Comparison of ENCODE assay signal across 8 cellular contexts in the genomic region with DNA sequence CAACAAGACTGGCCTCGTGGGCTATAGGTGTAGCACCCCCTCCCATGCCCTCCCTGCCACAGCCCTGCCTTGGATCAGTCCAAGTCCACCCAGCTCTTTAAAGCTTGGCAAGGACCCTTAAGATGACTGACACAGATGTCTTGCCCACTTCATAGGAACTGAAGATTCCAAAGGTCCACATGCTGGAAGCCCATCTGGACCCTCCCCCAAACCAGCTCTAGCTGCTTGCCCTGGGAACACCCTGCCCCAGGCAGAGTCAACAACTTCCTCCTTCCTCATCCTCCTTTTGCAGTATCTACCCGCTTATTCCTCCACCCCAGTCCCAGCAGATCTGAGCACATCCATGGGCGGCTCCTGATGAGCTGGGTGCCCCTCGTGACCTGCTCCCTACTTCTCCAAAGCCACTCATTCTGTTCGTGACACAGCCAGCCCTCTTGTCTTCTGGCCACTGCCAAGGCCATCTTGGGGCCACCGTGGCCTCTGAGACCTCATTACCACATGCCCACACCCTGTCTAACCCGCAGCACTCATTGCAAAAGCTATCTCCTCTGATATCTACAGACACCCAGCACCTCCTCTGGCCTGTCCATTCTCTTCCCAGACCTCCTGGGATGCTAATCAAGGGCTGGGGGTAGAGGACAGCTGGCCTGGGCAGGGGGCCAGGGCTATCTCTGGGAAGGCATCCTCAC. TPM values are rescaled to one million over a fixed set of nuclear protein-coding genes. Genes with fewer than 3 reads are reported as not detected.
DNase-seq lines count a peak whose midpoint lies in the region; ATAC-seq and TF ChIP-seq lines count a peak whose summit lies in the region.

No MANE protein-coding gene starts in this region.

- ATAC-seq in effector memory CD8-positive, alpha-beta T cell (replicated peaks) = no peak
- ATAC-seq in GM18873 (IDR thresholded peaks at IDR 0.05; ENCODE audit: low FRiP score, unreplicated experiment) = no peak
- no peak for ATAC-seq in GM21360 (IDR thresholded peaks at IDR 0.05; ENCODE audit: unreplicated experiment)
- ATAC-seq in GM21529 (IDR thresholded peaks at IDR 0.05; ENCODE audit: unreplicated experiment) = no peak

- BruUV-seq in Calu3 (replicated peaks; lab: Mats Ljungman, UMichigan) = no TSS peak

- H3K36me3 Mint-ChIP-seq in Calu3 (ENCODE audit: insufficient read depth, unreplicated experiment) = peaks cover 17% of the 10 kb centered on the region
- H3K36me3 Mint-ChIP-seq in effector memory CD8-positive, alpha-beta T cell (ENCODE audit: insufficient read depth) = peaks cover 7% of the 10 kb centered on the region

- H3K4me3 Mint-ChIP-seq in Calu3 (ENCODE audit: low read depth, unreplicated experiment) = peak overlapping the region; percentile 84
- peak overlapping the region; percentile 70 to 82 for H3K4me3 Mint-ChIP-seq in effector memory CD8-positive, alpha-beta T cell

- H3K27ac Mint-ChIP-seq in Calu3 (ENCODE audit: unreplicated experiment) = no peak overlapping the region
- peak overlapping the region in 1 of 2 donors; percentile 51 for H3K27ac Mint-ChIP-seq in effector memory CD8-positive, alpha-beta T cell

- intact Hi-C loops in Calu3 (cut with micrococcal nuclease; ENCODE audit: unreplicated experiment) (no loop called here), posterior vena cava (cut with DNase I) (no loop called here)

- TF ChIP-seq CTCF in Calu3 (IDR thresholded peaks at IDR 0.05; ENCODE audit: unreplicated experiment) = no peak

- DNase-seq in Calu3 = no peak
- DNase-seq in OCI-M1 (lab: John Stamatoyannopoulos, UW) = peak; percentile 69
- DNase-seq in effector memory CD8-positive, alpha-beta T cell = no peak
- peak; percentile 91 for DNase-seq in posterior vena cava (ENCODE audit: low spot score)
- no peak for DNase-seq in stimulated activated CD4-positive, alpha-beta T cell treated with anti-CD3 and anti-CD28 coated beads, Interleukin-4, amount 100 ng/mL, for 1 hour

- H3K27me3 Mint-ChIP-seq in Calu3 (ENCODE audit: unreplicated experiment) = no peaks in the 10 kb centered on the region
- H3K27me3 Mint-ChIP-seq in effector memory CD8-positive, alpha-beta T cell = no peaks in the 10 kb centered on the region

- CTCF ChIA-PET in Calu3 (lab: Charles Lee) = interaction anchor here (0.8 to 1.9 kb wide), 5 partner anchors 18 to 290 kb away, joined by 3 to 7 read pairs (median 3); partner anchors contain the start of gene SLC26A6

- peaks cover 32% of the 10 kb centered on the region for H3K4me1 Mint-ChIP-seq in Calu3 (ENCODE audit: low read depth, unreplicated experiment)
- peaks cover 17 to 21% of the 10 kb centered on the region in 2 donors for H3K4me1 Mint-ChIP-seq in effector memory CD8-positive, alpha-beta T cell (ENCODE audit: low read depth in 2 of 2)

- no peaks in the 10 kb centered on the region for H3K9me3 Mint-ChIP-seq in Calu3 (ENCODE audit: low read depth, unreplicated experiment)
- no peaks in the 10 kb centered on the region for H3K9me3 Mint-ChIP-seq in effector memory CD8-positive, alpha-beta T cell

RNA-seq across cellular contexts. Expression of gene PFKFB4, which starts 2.0 kb away (rescaled TPM):
- total RNA-seq in Calu3 (2022) (3.6 and 5.1 TPM in 2 replicates), posterior vena cava (1 to 10 TPM; 2.0 to 4.5 TPM)

RNA-seq across cellular contexts. Expression of gene UCN2, which starts 5.0 kb away (rescaled TPM):
- total RNA-seq in Calu3 (2022) (0.34 and 0.94 TPM in 2 replicates), posterior vena cava (not detected)

RNA-seq across cellular contexts. Expression of gene COL7A1, which starts 36.5 kb away (rescaled TPM):
- total RNA-seq in Calu3 (2022) = 8.6 and 13.9 TPM in 2 replicates
- total RNA-seq in posterior vena cava = 1 to 10 TPM; 4.2 to 5.3 TPM

RNA-seq across cellular contexts. Expression of gene UQCRC1, which starts 50.9 kb away (rescaled TPM):
- 196 and 207 TPM in 2 replicates for total RNA-seq in Calu3 (2022)
- total RNA-seq in posterior vena cava = 100 to 1,000 TPM; 134 to 135 TPM

RNA-seq across cellular contexts. Expression of gene SHISA5, which starts 54.6 kb away (rescaled TPM):
- total RNA-seq in Calu3 (2022) (192 and 287 TPM in 2 replicates), posterior vena cava (100 to 1,000 TPM; 142 to 147 TPM)

Comparison
In these comparisons a context has a peak if more than half of its experiments do, and no peak if none do; other contexts are left out.
1. DNase-seq: peak in OCI-M1 (single experiment) and posterior vena cava (single experiment); none in Calu3 (single experiment), effector memory CD8-positive, alpha-beta T cell (0 of 3) and stimulated activated CD4-positive, alpha-beta T cell treated with anti-CD3 and anti-CD28 coated beads, Interleukin-4, amount 100 ng/mL, for 1 hour (single experiment).